9 cellular contexts compared by ENCODE assay signal in genomic region chr7:835491-836401, GRCh38. TPM values are rescaled to one million over a fixed set of nuclear protein-coding genes. Genes with fewer than 3 reads are reported as not detected.
DNase-seq lines count a peak whose midpoint lies in the region; ATAC-seq, FAIRE-seq and TF ChIP-seq lines count a peak whose summit lies in the region.
"Had no signal": no experiment of that assay in that cellular context is flagged by ENCODE, and none has a peak within 500 bp of the region (broad histone marks: within the 10 kb centered on the region; RNA-seq: fewer than 3 reads in every experiment).

No MANE protein-coding gene starts in this region.

- no peak overlapping the region for H3K9ac ChIP-seq in muscle layer of colon (ENCODE audit: low read length)

- no peak for ATAC-seq in GM21786 (IDR thresholded peaks at IDR 0.05; ENCODE audit: unreplicated experiment)
- ATAC-seq in HG02763 (IDR thresholded peaks at IDR 0.05; ENCODE audit: unreplicated experiment), result no peak
- no peak for ATAC-seq in GM21390 (IDR thresholded peaks at IDR 0.05; ENCODE audit: unreplicated experiment)

- H3K27me3 ChIP-seq in MG63 (no peaks in the 10 kb centered on the region), bronchial epithelial cell (ENCODE audit: control insufficient read depth, insufficient read depth, low read length) (no peaks in the 10 kb centered on the region), muscle layer of colon (ENCODE audit: control insufficient read depth in 1 of 2, insufficient read depth in 2 of 2, low read length in 2 of 2) (no peaks in the 10 kb centered on the region)

- FAIRE-seq in bronchial epithelial cell (lab: Jason Lieb, UNC), result peak; percentile 99

- no peak overlapping the region for H3K4me3 ChIP-seq in AG10803 (ENCODE audit: low read length)
- no peak overlapping the region for H3K4me3 ChIP-seq in MG63
- no peak overlapping the region for H3K4me3 ChIP-seq in bronchial epithelial cell (ENCODE audit: low read depth, low read length)
- H3K4me3 ChIP-seq in muscle layer of colon (ENCODE audit: low read depth in 1 of 2, low read length in 2 of 2), result no peak overlapping the region
- H3K4me3 ChIP-seq: smooth muscle cell had no signal

- DNase-seq in AG10803 (ENCODE audit: low read depth) (peak; percentile 28), MG63 (peak; percentile 21), bronchial epithelial cell (ENCODE audit: low read depth) (peak; percentile 92), NCI-H1105 (lab: John Stamatoyannopoulos, UW) (no peak)

- peaks cover 76% of the 10 kb centered on the region for H3K4me1 ChIP-seq in muscle layer of colon (ENCODE audit: insufficient read depth, low read length)

- TF ChIP-seq CTCF in AG10803 (conservative IDR thresholded peaks at IDR 0.05; ENCODE audit: low read length), result no peak
- no peak for TF ChIP-seq CTCF in bronchial epithelial cell (IDR thresholded peaks at IDR 0.05; ENCODE audit: insufficient read depth, low read length, severe bottlenecking)

- no peaks in the 10 kb centered on the region for H3K9me3 ChIP-seq in MG63
- no peaks in the 10 kb centered on the region for H3K9me3 ChIP-seq in muscle layer of colon (ENCODE audit: low read length)

- H3K36me3 ChIP-seq in MG63 (peaks cover 47% of the 10 kb centered on the region), bronchial epithelial cell (ENCODE audit: control insufficient read depth, insufficient read depth, low read length) (peaks cover 13% of the 10 kb centered on the region), muscle layer of colon (ENCODE audit: insufficient read depth, low read length) (peaks cover 24% of the 10 kb centered on the region)

- H3K27ac ChIP-seq in muscle layer of colon (ENCODE audit: low read depth, low read length), result peak overlapping the region; percentile 36

RNA-seq across cellular contexts. Expression of gene SUN1, which starts 3.5 kb away (rescaled TPM):
- 109 and 157 TPM in 2 replicates for total RNA-seq in MG63 (2014; rRNA removed; shearing (Covaris generic); ENCODE audit: low replicate concordance)
- 168 and 176 TPM in 2 replicates for total RNA-seq in bronchial epithelial cell

RNA-seq across cellular contexts. Expression of gene GET4, which starts 40.6 kb away (rescaled TPM):
- 58.2 and 58.9 TPM in 2 replicates for total RNA-seq in MG63 (2014; rRNA removed; shearing (Covaris generic); ENCODE audit: low replicate concordance)
- total RNA-seq in bronchial epithelial cell, result 44.5 and 52.1 TPM in 2 replicates
